ENCODE assay signal across 8 cellular contexts in genomic region chr2:64750001-64750816, GRCh38.
DNase-seq lines count a peak whose midpoint lies in the region; TF ChIP-seq lines count a peak whose summit lies in the region.

No MANE protein-coding gene starts in this region.

- H3K27me3 Mint-ChIP-seq in activated naive CD8-positive, alpha-beta T cell, result no peaks in the 10 kb centered on the region
- peaks cover 5% of the 10 kb centered on the region for H3K27me3 Mint-ChIP-seq in glutamatergic neuron (ENCODE audit: unreplicated experiment)

- peak; percentile 49 for DNase-seq in NCI-H146 (lab: John Stamatoyannopoulos, UW)
- no peak for DNase-seq in NCI-H146 treated with DMSO at 0.1 percent for 48 hours (lab: John Stamatoyannopoulos, UW; ENCODE audit: unreplicated experiment)
- DNase-seq in RPMI8226, result peak; percentile 53
- peak; percentile 65 for DNase-seq in glutamatergic neuron
- DNase-seq in nucleus accumbens (lab: John Stamatoyannopoulos, UW), result peak in 42 of 56 donors; percentile 9 to 76 (median 43)
- peak; percentile 75 for DNase-seq in ureter (ENCODE audit: low spot score)
- no peak for DNase-seq in amniotic stem cell (lab: John Stamatoyannopoulos, UW)

- H3K4me3 Mint-ChIP-seq in activated naive CD8-positive, alpha-beta T cell, result peak overlapping the region; percentile 93
- peak overlapping the region; percentile 99 for H3K4me3 Mint-ChIP-seq in glutamatergic neuron (ENCODE audit: unreplicated experiment)

- peaks cover 33% of the 10 kb centered on the region for H3K4me1 Mint-ChIP-seq in activated naive CD8-positive, alpha-beta T cell (ENCODE audit: low read depth)
- peaks cover 7% of the 10 kb centered on the region for H3K4me1 Mint-ChIP-seq in glutamatergic neuron (ENCODE audit: low read depth, unreplicated experiment)

- TF ChIP-seq CTCF in glutamatergic neuron (IDR thresholded peaks at IDR 0.05; ENCODE audit: partially characterized antibody, unreplicated experiment), result no peak

- no peaks in the 10 kb centered on the region for H3K36me3 Mint-ChIP-seq in activated naive CD8-positive, alpha-beta T cell
- no peaks in the 10 kb centered on the region for H3K36me3 Mint-ChIP-seq in glutamatergic neuron (ENCODE audit: unreplicated experiment)

- H3K9me3 Mint-ChIP-seq in activated naive CD8-positive, alpha-beta T cell (ENCODE audit: low read depth), result no peaks in the 10 kb centered on the region
- peaks cover 6% of the 10 kb centered on the region for H3K9me3 Mint-ChIP-seq in glutamatergic neuron (ENCODE audit: unreplicated experiment)

- peak overlapping the region; percentile 95 for H3K27ac Mint-ChIP-seq in activated naive CD8-positive, alpha-beta T cell
- H3K27ac Mint-ChIP-seq in glutamatergic neuron (ENCODE audit: unreplicated experiment), result peak overlapping the region; percentile 96

Comparison
In these comparisons a context has a peak if more than half of its experiments do, and no peak if none do; other contexts are left out.
1. DNase-seq: peak in NCI-H146 (single experiment), RPMI8226 (single experiment), glutamatergic neuron (single experiment), nucleus accumbens (42 of 56) and ureter (single experiment); none in NCI-H146 treated with DMSO at 0.1 percent for 48 hours (single experiment) and amniotic stem cell (single experiment).